ENCODE assay signal across 14 cellular contexts in genomic region chr19:10084803-10085202, GRCh38. TPM values are rescaled to one million over a fixed set of nuclear protein-coding genes. Genes with fewer than 3 reads are reported as not detected.
DNase-seq lines count a peak whose midpoint lies in the region; ATAC-seq lines count a peak whose summit lies in the region.
"Had no signal": no experiment of that assay in that cellular context is flagged by ENCODE, and none has a peak within 500 bp of the region (broad histone marks: within the 10 kb centered on the region; RNA-seq: fewer than 3 reads in every experiment).

No MANE protein-coding gene starts in this region.

- peaks cover 3% of the 10 kb centered on the region for H3K36me3 Mint-ChIP-seq in CD4-positive, CD25-positive, alpha-beta regulatory T cell
- H3K36me3 Mint-ChIP-seq in CD4-positive, alpha-beta memory T cell, result peaks cover under 1 to 17% of the 10 kb centered on the region in 2 donors
- peaks cover 21% of the 10 kb centered on the region for H3K36me3 Mint-ChIP-seq in activated CD8-positive, alpha-beta T cell treated with anti-CD3 and anti-CD28 coated beads, Interleukin-2, amount 10 ng/mL, durations not matched to agents 7 days and 5 days (ENCODE audit: low read depth)
- peaks cover 0 to 14% (median 0%) of the 10 kb centered on the region in 5 donors for H3K36me3 Mint-ChIP-seq in naive thymus-derived CD4-positive, alpha-beta T cell

- peaks cover 9% of the 10 kb centered on the region for H3K36me3 ChIP-seq in CD4-positive, CD25-positive, alpha-beta regulatory T cell (ENCODE audit: control insufficient read depth, insufficient read depth, low read length)
- peaks cover 9% of the 10 kb centered on the region for H3K36me3 ChIP-seq in CD4-positive, alpha-beta memory T cell (ENCODE audit: insufficient read depth, low read length)
- peaks cover 0 to 16% (median 0%) of the 10 kb centered on the region in 3 experiments for H3K36me3 ChIP-seq in naive thymus-derived CD4-positive, alpha-beta T cell (ENCODE audit: control insufficient read depth in 2 of 3, insufficient read depth in 3 of 3, low read length in 3 of 3)
- H3K36me3 ChIP-seq: thoracic aorta had no signal

- intact Hi-C loops in CD4-positive, alpha-beta memory T cell (cut with micrococcal nuclease), result no loop called here
- intact Hi-C loops in naive thymus-derived CD4-positive, alpha-beta T cell (cut with micrococcal nuclease), result loop anchor here in 1 of 2 donors (10.0 kb wide), 1 partner anchor 570 kb away; the partner anchor contains the start of gene ILF3

- no peak for DNase-seq in CD4-positive, CD25-positive, alpha-beta regulatory T cell
- no peak for DNase-seq in CD4-positive, alpha-beta memory T cell
- DNase-seq in activated CD8-positive, alpha-beta T cell treated with anti-CD3 and anti-CD28 coated beads, Interleukin-2, amount 10 ng/mL, durations not matched to agents 7 days and 5 days, result no peak
- DNase-seq in naive thymus-derived CD4-positive, alpha-beta T cell, result no peak
- DNase-seq in NCI-H524 (lab: John Stamatoyannopoulos, UW), result no peak
- DNase-seq in iPS-NIHi11 (ENCODE audit: low spot score), result no peak
- DNase-seq: activated effector memory CD4-positive, alpha-beta T cell treated with anti-CD3 and anti-CD28 coated beads, Interleukin-2, amount 50 U/mL, for 16 hours; AML-193; islet precursor cell; PC-9 had no signal

- peaks cover 11% of the 10 kb centered on the region for H3K4me1 ChIP-seq in CD4-positive, CD25-positive, alpha-beta regulatory T cell (ENCODE audit: control insufficient read depth, insufficient read depth, low read length, poor library complexity, severe bottlenecking)
- H3K4me1 ChIP-seq in CD4-positive, alpha-beta memory T cell (ENCODE audit: insufficient read depth, low read length), result peaks cover 12% of the 10 kb centered on the region
- peaks cover 4 to 9% of the 10 kb centered on the region in 2 donors for H3K4me1 ChIP-seq in naive thymus-derived CD4-positive, alpha-beta T cell (ENCODE audit: control insufficient read depth in 2 of 2, insufficient read depth in 2 of 2, low read length in 2 of 2)

- no peaks in the 10 kb centered on the region for H3K9me3 ChIP-seq in CD4-positive, CD25-positive, alpha-beta regulatory T cell (ENCODE audit: control insufficient read depth in 2 of 2, low read length in 2 of 2)
- no peaks in the 10 kb centered on the region for H3K9me3 ChIP-seq in CD4-positive, alpha-beta memory T cell (ENCODE audit: control insufficient read depth in 1 of 2, low read length in 2 of 2)
- no peaks in the 10 kb centered on the region for H3K9me3 ChIP-seq in naive thymus-derived CD4-positive, alpha-beta T cell (ENCODE audit: control insufficient read depth in 2 of 3, low read length in 3 of 3)
- H3K9me3 ChIP-seq: thoracic aorta had no signal

- no peaks in the 10 kb centered on the region for H3K27me3 ChIP-seq in CD4-positive, CD25-positive, alpha-beta regulatory T cell (ENCODE audit: control insufficient read depth, insufficient read depth, low read length)
- no peaks in the 10 kb centered on the region for H3K27me3 ChIP-seq in CD4-positive, alpha-beta memory T cell (ENCODE audit: insufficient read depth, low read length)
- no peaks in the 10 kb centered on the region for H3K27me3 ChIP-seq in naive thymus-derived CD4-positive, alpha-beta T cell (ENCODE audit: control insufficient read depth in 2 of 2, insufficient read depth in 2 of 2, low read length in 2 of 2)

- POLR2A ChIA-PET in CD4-positive, alpha-beta memory T cell (lab: Charles Lee; ENCODE audit: partially characterized antibody), result no interaction called here
- POLR2A ChIA-PET in activated CD8-positive, alpha-beta T cell treated with anti-CD3 and anti-CD28 coated beads, Interleukin-2, amount 10 ng/mL, durations not matched to agents 7 days and 5 days (lab: Charles Lee), result interaction anchor here (0.8 to 1.4 kb wide), 2 partner anchors 12 to 167 kb away, joined by 3 read pairs; partner anchors contain the start of gene MRPL4
- POLR2A ChIA-PET in naive thymus-derived CD4-positive, alpha-beta T cell (lab: Charles Lee), result interaction anchor here (1.4 to 2.0 kb wide), 2 partner anchors 11 to 20 kb away, joined by 4 to 7 read pairs; no protein-coding TSS in a partner anchor

- H3K27me3 Mint-ChIP-seq in CD4-positive, CD25-positive, alpha-beta regulatory T cell, result no peaks in the 10 kb centered on the region
- H3K27me3 Mint-ChIP-seq in CD4-positive, alpha-beta memory T cell, result no peaks in the 10 kb centered on the region
- no peaks in the 10 kb centered on the region for H3K27me3 Mint-ChIP-seq in activated CD8-positive, alpha-beta T cell treated with anti-CD3 and anti-CD28 coated beads, Interleukin-2, amount 10 ng/mL, durations not matched to agents 7 days and 5 days (ENCODE audit: low read depth)
- H3K27me3 Mint-ChIP-seq in naive thymus-derived CD4-positive, alpha-beta T cell, result no peaks in the 10 kb centered on the region

- H3K4me3 Mint-ChIP-seq in CD4-positive, CD25-positive, alpha-beta regulatory T cell, result peak overlapping the region; percentile 87 to 91 (median 88)
- peak overlapping the region in 7 of 8 donors; percentile 52 to 90 (median 87) for H3K4me3 Mint-ChIP-seq in CD4-positive, alpha-beta memory T cell
- peak overlapping the region; percentile 81 for H3K4me3 Mint-ChIP-seq in activated CD8-positive, alpha-beta T cell treated with anti-CD3 and anti-CD28 coated beads, Interleukin-2, amount 10 ng/mL, durations not matched to agents 7 days and 5 days
- H3K4me3 Mint-ChIP-seq in naive thymus-derived CD4-positive, alpha-beta T cell, result peak overlapping the region in 9 of 10 donors; percentile 75 to 92 (median 89)

- H3K4me3 ChIP-seq in CD4-positive, CD25-positive, alpha-beta regulatory T cell (ENCODE audit: low read depth, low read length), result no peak overlapping the region
- no peak overlapping the region for H3K4me3 ChIP-seq in CD4-positive, alpha-beta memory T cell (ENCODE audit: low read length in 2 of 2)
- H3K4me3 ChIP-seq in naive thymus-derived CD4-positive, alpha-beta T cell (ENCODE audit: low read length), result no peak overlapping the region
- H3K4me3 ChIP-seq: lung had no signal

- no peak for ATAC-seq in CD4-positive, CD25-positive, alpha-beta regulatory T cell (ENCODE audit: low read depth in 2 of 2)
- no peak for ATAC-seq in activated CD8-positive, alpha-beta T cell treated with anti-CD3 and anti-CD28 coated beads, Interleukin-2, amount 10 ng/mL, durations not matched to agents 7 days and 5 days
- ATAC-seq in naive thymus-derived CD4-positive, alpha-beta T cell, result no peak
- no peak for ATAC-seq in HG03280 (IDR thresholded peaks at IDR 0.05; ENCODE audit: unreplicated experiment)

- H3K27ac Mint-ChIP-seq in CD4-positive, CD25-positive, alpha-beta regulatory T cell, result peak overlapping the region in 1 of 3 donors; percentile 91
- peak overlapping the region in 5 of 7 donors; percentile 74 to 90 (median 84) for H3K27ac Mint-ChIP-seq in CD4-positive, alpha-beta memory T cell
- no peak overlapping the region for H3K27ac Mint-ChIP-seq in activated CD8-positive, alpha-beta T cell treated with anti-CD3 and anti-CD28 coated beads, Interleukin-2, amount 10 ng/mL, durations not matched to agents 7 days and 5 days
- H3K27ac Mint-ChIP-seq in naive thymus-derived CD4-positive, alpha-beta T cell, result peak overlapping the region; percentile 81 to 92 (median 85)

- peaks cover 0 to 3% (median 0%) of the 10 kb centered on the region in 7 donors for H3K9me3 Mint-ChIP-seq in CD4-positive, CD25-positive, alpha-beta regulatory T cell
- peaks cover 0 to 2% (median 0%) of the 10 kb centered on the region in 8 donors for H3K9me3 Mint-ChIP-seq in CD4-positive, alpha-beta memory T cell
- no peaks in the 10 kb centered on the region for H3K9me3 Mint-ChIP-seq in activated CD8-positive, alpha-beta T cell treated with anti-CD3 and anti-CD28 coated beads, Interleukin-2, amount 10 ng/mL, durations not matched to agents 7 days and 5 days (ENCODE audit: insufficient read depth)
- no peaks in the 10 kb centered on the region for H3K9me3 Mint-ChIP-seq in naive thymus-derived CD4-positive, alpha-beta T cell

- no peak overlapping the region for H3K27ac ChIP-seq in CD4-positive, CD25-positive, alpha-beta regulatory T cell (ENCODE audit: insufficient read depth, low read length, poor library complexity, severe bottlenecking)
- H3K27ac ChIP-seq in CD4-positive, alpha-beta memory T cell (ENCODE audit: low read depth, low read length), result no peak overlapping the region
- no peak overlapping the region for H3K27ac ChIP-seq in naive thymus-derived CD4-positive, alpha-beta T cell (ENCODE audit: low read depth, low read length)
- H3K27ac ChIP-seq: PC-9, thoracic aorta had no signal

- peaks cover 0 to 13% (median 8%) of the 10 kb centered on the region in 4 donors for H3K4me1 Mint-ChIP-seq in CD4-positive, CD25-positive, alpha-beta regulatory T cell
- peaks cover 6 to 17% (median 11%) of the 10 kb centered on the region in 4 donors for H3K4me1 Mint-ChIP-seq in CD4-positive, alpha-beta memory T cell
- peaks cover 19% of the 10 kb centered on the region for H3K4me1 Mint-ChIP-seq in activated CD8-positive, alpha-beta T cell treated with anti-CD3 and anti-CD28 coated beads, Interleukin-2, amount 10 ng/mL, durations not matched to agents 7 days and 5 days (ENCODE audit: low read depth)
- H3K4me1 Mint-ChIP-seq in naive thymus-derived CD4-positive, alpha-beta T cell, result peaks cover 8 to 17% (median 8%) of the 10 kb centered on the region in 7 donors

- CTCF ChIA-PET in CD4-positive, alpha-beta memory T cell (lab: Charles Lee; ENCODE audit: partially characterized antibody), result interaction anchor here (0.8 to 1.4 kb wide), 2 partner anchors 14 to 29 kb away, joined by 3 to 6 read pairs; no protein-coding TSS in a partner anchor
- CTCF ChIA-PET in activated CD8-positive, alpha-beta T cell treated with anti-CD3 and anti-CD28 coated beads, Interleukin-2, amount 10 ng/mL, durations not matched to agents 7 days and 5 days (lab: Charles Lee), result no interaction called here
- CTCF ChIA-PET in naive thymus-derived CD4-positive, alpha-beta T cell (lab: Charles Lee), result no interaction called here

RNA-seq across cellular contexts. Expression of gene SHFL, which starts 1.3 kb away (rescaled TPM):
- total RNA-seq in CD4-positive, CD25-positive, alpha-beta regulatory T cell, result 93.2 TPM
- polyA plus RNA-seq in CD4-positive, CD25-positive, alpha-beta regulatory T cell, result 10 to 100 TPM; 28.0 to 29.4 (median 28.6) TPM
- 100 to 1,000 TPM; 112 TPM for total RNA-seq in CD4-positive, alpha-beta memory T cell
- polyA plus RNA-seq in CD4-positive, alpha-beta memory T cell, result 10 to 100 TPM; 25.7 to 58.2 TPM
- 10 to 100 TPM; 81.2 to 89.5 TPM for total RNA-seq in activated CD8-positive, alpha-beta T cell treated with anti-CD3 and anti-CD28 coated beads, Interleukin-2, amount 10 ng/mL, durations not matched to agents 7 days and 5 days
- 100 to 1,000 TPM in 3 of 5 experiments, 10 to 100 TPM in 2; 67.8 to 112 (median 102) TPM for total RNA-seq in naive thymus-derived CD4-positive, alpha-beta T cell
- 10 to 100 TPM; 37.0 to 52.0 TPM for polyA plus RNA-seq in naive thymus-derived CD4-positive, alpha-beta T cell

RNA-seq across cellular contexts. Expression of gene ANGPTL6, which starts 17.7 kb away (rescaled TPM):
- total RNA-seq in CD4-positive, CD25-positive, alpha-beta regulatory T cell, result 0.30 TPM
- polyA plus RNA-seq in CD4-positive, CD25-positive, alpha-beta regulatory T cell, result under 1 TPM; 0.18 to 0.53 (median 0.22) TPM
- total RNA-seq in CD4-positive, alpha-beta memory T cell, result under 1 TPM; 0.52 to 0.83 TPM
- polyA plus RNA-seq in CD4-positive, alpha-beta memory T cell, result under 1 TPM; 0.19 to 0.29 TPM
- 1 to 10 TPM; 3.7 to 3.9 TPM for total RNA-seq in activated CD8-positive, alpha-beta T cell treated with anti-CD3 and anti-CD28 coated beads, Interleukin-2, amount 10 ng/mL, durations not matched to agents 7 days and 5 days
- 1 to 10 TPM in 3 of 5 experiments, under 1 TPM in 2; 0.68 to 1.7 (median 1.0) TPM for total RNA-seq in naive thymus-derived CD4-positive, alpha-beta T cell
- under 1 TPM; 0.23 to 0.48 TPM for polyA plus RNA-seq in naive thymus-derived CD4-positive, alpha-beta T cell
- total RNA-seq: M059J, PC-9, thoracic aorta had no signal

RNA-seq across cellular contexts. Expression of gene PPAN, which starts 21.4 kb away (rescaled TPM):
- 62.2 TPM for total RNA-seq in CD4-positive, CD25-positive, alpha-beta regulatory T cell
- polyA plus RNA-seq in CD4-positive, CD25-positive, alpha-beta regulatory T cell, result 10 to 100 TPM; 14.1 to 29.2 (median 21.7) TPM
- 100 to 1,000 TPM in 1 of 2 experiments, 10 to 100 TPM in 1; 92.5 to 102 TPM for total RNA-seq in CD4-positive, alpha-beta memory T cell
- polyA plus RNA-seq in CD4-positive, alpha-beta memory T cell, result 10 to 100 TPM; 14.5 to 51.1 TPM
- total RNA-seq in activated CD8-positive, alpha-beta T cell treated with anti-CD3 and anti-CD28 coated beads, Interleukin-2, amount 10 ng/mL, durations not matched to agents 7 days and 5 days, result 100 to 1,000 TPM; 107 to 121 TPM
- 100 to 1,000 TPM in 4 of 5 experiments, 10 to 100 TPM in 1; 87.6 to 122 (median 109) TPM for total RNA-seq in naive thymus-derived CD4-positive, alpha-beta T cell
- 10 to 100 TPM; 24.9 to 46.6 TPM for polyA plus RNA-seq in naive thymus-derived CD4-positive, alpha-beta T cell

RNA-seq across cellular contexts. Expression of gene P2RY11, which starts 26.7 kb away (rescaled TPM):
- total RNA-seq in CD4-positive, CD25-positive, alpha-beta regulatory T cell, result 23.0 TPM
- polyA plus RNA-seq in CD4-positive, CD25-positive, alpha-beta regulatory T cell, result 1 to 10 TPM in 3 of 4 donors, under 1 TPM in 1; 0.64 to 2.2 (median 1.6) TPM
- 10 to 100 TPM; 42.6 to 49.7 TPM for total RNA-seq in CD4-positive, alpha-beta memory T cell
- polyA plus RNA-seq in CD4-positive, alpha-beta memory T cell, result 1 to 10 TPM in 1 of 2 donors, under 1 TPM in 1; 0.24 to 4.7 TPM
- 10 to 100 TPM; 50.4 to 53.6 TPM for total RNA-seq in activated CD8-positive, alpha-beta T cell treated with anti-CD3 and anti-CD28 coated beads, Interleukin-2, amount 10 ng/mL, durations not matched to agents 7 days and 5 days
- 10 to 100 TPM; 41.0 to 89.3 (median 58.9) TPM for total RNA-seq in naive thymus-derived CD4-positive, alpha-beta T cell
- 1 to 10 TPM; 2.7 to 3.1 TPM for polyA plus RNA-seq in naive thymus-derived CD4-positive, alpha-beta T cell

RNA-seq across cellular contexts. Expression of gene EIF3G, which starts 34.9 kb away (rescaled TPM):
- total RNA-seq in CD4-positive, CD25-positive, alpha-beta regulatory T cell, result 328 TPM
- polyA plus RNA-seq in CD4-positive, CD25-positive, alpha-beta regulatory T cell, result 100 to 1,000 TPM; 243 to 257 (median 253) TPM
- total RNA-seq in CD4-positive, alpha-beta memory T cell, result 100 to 1,000 TPM; 306 to 315 TPM
- 100 to 1,000 TPM; 226 to 239 TPM for polyA plus RNA-seq in CD4-positive, alpha-beta memory T cell
- 100 to 1,000 TPM; 229 to 241 TPM for total RNA-seq in activated CD8-positive, alpha-beta T cell treated with anti-CD3 and anti-CD28 coated beads, Interleukin-2, amount 10 ng/mL, durations not matched to agents 7 days and 5 days
- total RNA-seq in naive thymus-derived CD4-positive, alpha-beta T cell, result 100 to 1,000 TPM; 242 to 356 (median 328) TPM
- 100 to 1,000 TPM; 240 to 294 TPM for polyA plus RNA-seq in naive thymus-derived CD4-positive, alpha-beta T cell
